Comparison of ENCODE assay signal across 27 cellular contexts in genomic region chrY:21266751-21267150, GRCh38.
"Had no signal": no experiment of that assay in that cellular context is flagged by ENCODE, and none has a peak within 500 bp of the region (broad histone marks: within the 10 kb centered on the region; RNA-seq: fewer than 3 reads in every experiment).

No MANE protein-coding gene starts in this region.

- H3K27me3 Mint-ChIP-seq: central memory CD8-positive, alpha-beta T cell; dendritic cell treated with granulocyte-macrophage colony-stimulating factor and Interleukin-4, amounts not matched to agents 40 ng/mL and 50 ng/mL, for 4 days; naive thymus-derived CD8-positive, alpha-beta T cell; stimulated activated naive CD8-positive, alpha-beta T cell treated with anti-CD3 and anti-CD28 coated beads, Interleukin-15, Interleukin-2, amounts not matched to agents 100 ng/mL and 50 ng/mL, for 24 hours; type B pancreatic cell had no signal

- H3K79me2 ChIP-seq: parathyroid adenoma had no signal

- H3K4me1 Mint-ChIP-seq: central memory CD8-positive, alpha-beta T cell; endodermal cell; neural crest cell had no signal

- H3K27ac Mint-ChIP-seq: activated T-helper 1 cell treated with anti-CD3 and anti-CD28 coated beads, Interleukin-12 subunit alpha, Interleukin-12 subunit beta, Interleukin-2, Interleukin-4 antibody, amounts not matched to agents 30 ng/mL and 10 ng/mL and 1 ng/mL, durations not matched to agents 14 hours and 24 hours and 36 hours; dendritic cell treated with granulocyte-macrophage colony-stimulating factor and Interleukin-4, amounts not matched to agents 40 ng/mL and 50 ng/mL, for 4 days; endodermal cell; stimulated activated naive CD8-positive, alpha-beta T cell treated with anti-CD3 and anti-CD28 coated beads, Interleukin-15, Interleukin-2, amounts not matched to agents 100 ng/mL and 50 ng/mL, for 24 hours; type B pancreatic cell had no signal

- ATAC-seq: activated CD4-positive, CD25-positive, alpha-beta regulatory T cell treated with anti-CD3 and anti-CD28 coated beads, Interleukin-2, amount 50 U/mL, for 24 hours; naive thymus-derived CD8-positive, alpha-beta T cell; psoas muscle had no signal

- H3K4me1 ChIP-seq: esophagus muscularis mucosa, lower lobe of right lung, parathyroid adenoma, psoas muscle, vagina had no signal

- H3K9me3 Mint-ChIP-seq: activated T-helper 1 cell treated with anti-CD3 and anti-CD28 coated beads, Interleukin-12 subunit alpha, Interleukin-12 subunit beta, Interleukin-2, Interleukin-4 antibody, amounts not matched to agents 30 ng/mL and 10 ng/mL and 1 ng/mL, durations not matched to agents 14 hours and 24 hours and 36 hours; central memory CD8-positive, alpha-beta T cell; dendritic cell treated with granulocyte-macrophage colony-stimulating factor and Interleukin-4, amounts not matched to agents 40 ng/mL and 50 ng/mL, for 4 days; endodermal cell; naive thymus-derived CD8-positive, alpha-beta T cell; neural crest cell; stimulated activated naive CD8-positive, alpha-beta T cell treated with anti-CD3 and anti-CD28 coated beads, Interleukin-15, Interleukin-2, amounts not matched to agents 100 ng/mL and 50 ng/mL, for 24 hours; type B pancreatic cell had no signal

- H3K27me3 ChIP-seq: esophagus muscularis mucosa, vagina had no signal

- H3K27ac ChIP-seq: esophagus muscularis mucosa, lower lobe of right lung, parathyroid adenoma, psoas muscle, vagina, WERI-Rb-1 had no signal

- H3K4me3 ChIP-seq: esophagus muscularis mucosa, lower lobe of right lung, psoas muscle, vagina had no signal

- H3K4me3 Mint-ChIP-seq: activated T-helper 1 cell treated with anti-CD3 and anti-CD28 coated beads, Interleukin-12 subunit alpha, Interleukin-12 subunit beta, Interleukin-2, Interleukin-4 antibody, amounts not matched to agents 30 ng/mL and 10 ng/mL and 1 ng/mL, durations not matched to agents 14 hours and 24 hours and 36 hours; central memory CD8-positive, alpha-beta T cell; dendritic cell treated with granulocyte-macrophage colony-stimulating factor and Interleukin-4, amounts not matched to agents 40 ng/mL and 50 ng/mL, for 4 days; endodermal cell; naive thymus-derived CD8-positive, alpha-beta T cell; neural crest cell; stimulated activated naive CD8-positive, alpha-beta T cell treated with anti-CD3 and anti-CD28 coated beads, Interleukin-15, Interleukin-2, amounts not matched to agents 100 ng/mL and 50 ng/mL, for 24 hours; type B pancreatic cell had no signal

- H3K36me3 Mint-ChIP-seq: naive thymus-derived CD8-positive, alpha-beta T cell; type B pancreatic cell had no signal

- DNase-seq: activated CD4-positive, alpha-beta T cell treated with anti-CD3 and anti-CD28 coated beads for 48 hours; activated CD4-positive, alpha-beta T cell treated with anti-CD3 and anti-CD28 coated beads, Interleukin-2, amount 50 U/mL, for 48 hours; activated CD8-positive, alpha-beta memory T cell treated with anti-CD3 and anti-CD28 coated beads for 24 hours; activated gamma-delta T cell; activated naive CD4-positive, alpha-beta T cell treated with anti-CD3 and anti-CD28 coated beads, Interleukin-2, amount 50 U/mL, for 16 hours; activated T-cell treated with anti-CD3 and anti-CD28 coated beads, Interleukin-2, amount 50 U/mL, for 1 hour; amniotic stem cell; endodermal cell; foreskin melanocyte; lower lobe of right lung; mesenchymal stem cell; naive thymus-derived CD8-positive, alpha-beta T cell; nucleus accumbens; psoas muscle; stimulated activated CD4-positive, alpha-beta T cell treated with anti-CD3 and anti-CD28 coated beads, Interleukin-12 subunit alpha, Interleukin-12 subunit beta, amount 100 ng/mL, for 4 hours; stimulated activated CD4-positive, alpha-beta T cell treated with anti-CD3 and anti-CD28 coated beads, Interleukin-4, amount 100 ng/mL, for 1 hour; WERI-Rb-1 had no signal

- H3K36me3 ChIP-seq: esophagus muscularis mucosa, lower lobe of right lung, vagina, WERI-Rb-1 had no signal

- H2AFZ ChIP-seq: parathyroid adenoma had no signal

- H3K9ac ChIP-seq: parathyroid adenoma had no signal

- H3K9me3 ChIP-seq: esophagus muscularis mucosa, lower lobe of right lung, psoas muscle, vagina had no signal
